8 cellular contexts compared by ENCODE assay signal in genomic region chr10:103367379-103367781, GRCh38. TPM values are rescaled to one million over a fixed set of nuclear protein-coding genes. Genes with fewer than 3 reads are reported as not detected.
DNase-seq lines count a peak whose midpoint lies in the region; TF ChIP-seq lines count a peak whose summit lies in the region.

No MANE protein-coding gene starts in this region.

- intact Hi-C loops in CD14-positive monocyte (cut with micrococcal nuclease), result no loop called here

- no peaks in the 10 kb centered on the region for H3K27me3 ChIP-seq in MG63
- H3K27me3 ChIP-seq in duodenal mucosa (ENCODE audit: control insufficient read depth in 1 of 2, insufficient read depth in 2 of 2, low read length in 2 of 2), result no peaks in the 10 kb centered on the region

- H3K27ac ChIP-seq in duodenal mucosa (ENCODE audit: low read depth, low read length), result peak overlapping the region; percentile 94

- peaks cover 0 to 6% of the 10 kb centered on the region in 2 donors for H3K4me1 ChIP-seq in duodenal mucosa (ENCODE audit: control insufficient read depth in 1 of 2, insufficient read depth in 2 of 2, low read length in 2 of 2)

- H3K27ac Mint-ChIP-seq in CD14-positive monocyte (peak overlapping the region; percentile 83 to 93 (median 87)), neural crest cell (ENCODE audit: unreplicated experiment) (peak overlapping the region; percentile 2)

- H3K36me3 Mint-ChIP-seq in CD14-positive monocyte (peaks cover 2 to 5% of the 10 kb centered on the region in 2 donors), neural crest cell (ENCODE audit: low read depth) (no peaks in the 10 kb centered on the region)

- H3K9me3 Mint-ChIP-seq in CD14-positive monocyte (no peaks in the 10 kb centered on the region), neural crest cell (no peaks in the 10 kb centered on the region)

- H3K27me3 Mint-ChIP-seq in CD14-positive monocyte (ENCODE audit: low read depth in 3 of 3), result peaks cover 0 to 2% (median 0%) of the 10 kb centered on the region in 3 donors
- no peaks in the 10 kb centered on the region for H3K27me3 Mint-ChIP-seq in neural crest cell (ENCODE audit: low read depth)

- H3K9me3 ChIP-seq in MG63 (no peaks in the 10 kb centered on the region), duodenal mucosa (ENCODE audit: control insufficient read depth in 1 of 2, low read length in 2 of 2) (no peaks in the 10 kb centered on the region)

- H3K36me3 ChIP-seq in MG63, result no peaks in the 10 kb centered on the region; the same call in 1 of the 2 replicates
- H3K36me3 ChIP-seq in duodenal mucosa (ENCODE audit: control insufficient read depth in 1 of 2, insufficient read depth in 2 of 2, low read length in 2 of 2), result no peaks in the 10 kb centered on the region

- TF ChIP-seq CTCF in CD14-positive monocyte (IDR thresholded peaks at IDR 0.05) (no peak), neural crest cell (conservative IDR thresholded peaks at IDR 0.05) (no peak)

- H3K4me3 Mint-ChIP-seq in CD14-positive monocyte (peak overlapping the region; percentile 83 to 84), neural crest cell (peak overlapping the region; percentile 92)

- H3K9ac ChIP-seq in duodenal mucosa (ENCODE audit: low read depth in 1 of 2, low read length in 2 of 2), result peak overlapping the region; percentile 70 to 82

- H3K4me1 Mint-ChIP-seq in CD14-positive monocyte (peaks cover 6% of the 10 kb centered on the region), neural crest cell (peaks cover 16% of the 10 kb centered on the region)

- DNase-seq in CD14-positive monocyte (ENCODE audit: low spot score) (no peak), MG63 (peak; percentile 9), neural crest cell (ENCODE audit: low read depth, low spot score) (no peak), SHP77 (lab: John Stamatoyannopoulos, UW) (no peak), DMS114 treated with DMSO at 0.1 percent for 48 hours (lab: John Stamatoyannopoulos, UW; ENCODE audit: unreplicated experiment) (no peak), DMS79 (lab: John Stamatoyannopoulos, UW) (no peak), SW480 (ENCODE audit: low spot score) (no peak)

- H3K4me3 ChIP-seq in MG63 (peak overlapping the region; percentile 75), duodenal mucosa (ENCODE audit: low read depth in 1 of 2, low read length in 2 of 2) (peak overlapping the region; percentile 80 to 94)

RNA-seq across cellular contexts. Expression of gene TAF5, which starts 0.4 kb away (rescaled TPM):
- 1 to 10 TPM; 1.0 to 2.4 TPM for polyA plus RNA-seq in CD14-positive monocyte
- total RNA-seq in MG63 (2014; rRNA removed; shearing (Covaris generic); ENCODE audit: low replicate concordance), result 6.8 and 9.0 TPM in 2 replicates
- 11.5 and 12.4 TPM in 2 replicates for total RNA-seq in neural crest cell

RNA-seq across cellular contexts. Expression of gene PCGF6, which starts 16.4 kb away (rescaled TPM):
- 1 to 10 TPM; 4.6 to 6.2 TPM for polyA plus RNA-seq in CD14-positive monocyte
- 19.5 and 31.0 TPM in 2 replicates for total RNA-seq in MG63 (2014; rRNA removed; shearing (Covaris generic); ENCODE audit: low replicate concordance)
- 21.5 and 22.5 TPM in 2 replicates for total RNA-seq in neural crest cell

RNA-seq across cellular contexts. Expression of gene ATP5MK, which starts 28.9 kb away (rescaled TPM):
- 100 to 1,000 TPM; 529 to 531 TPM for polyA plus RNA-seq in CD14-positive monocyte
- total RNA-seq in MG63 (2014; rRNA removed; shearing (Covaris generic); ENCODE audit: low replicate concordance), result 342 and 2,124 TPM in 2 replicates
- 263 and 275 TPM in 2 replicates for total RNA-seq in neural crest cell

RNA-seq across cellular contexts. Expression of gene PDCD11, which starts 29.0 kb away (rescaled TPM):
- 1 to 10 TPM; 2.9 to 3.3 TPM for polyA plus RNA-seq in CD14-positive monocyte
- total RNA-seq in MG63 (2014; rRNA removed; shearing (Covaris generic); ENCODE audit: low replicate concordance), result 36.6 and 42.5 TPM in 2 replicates
- total RNA-seq in neural crest cell, result 74.1 and 76.4 TPM in 2 replicates
